In the genomic region with DNA sequence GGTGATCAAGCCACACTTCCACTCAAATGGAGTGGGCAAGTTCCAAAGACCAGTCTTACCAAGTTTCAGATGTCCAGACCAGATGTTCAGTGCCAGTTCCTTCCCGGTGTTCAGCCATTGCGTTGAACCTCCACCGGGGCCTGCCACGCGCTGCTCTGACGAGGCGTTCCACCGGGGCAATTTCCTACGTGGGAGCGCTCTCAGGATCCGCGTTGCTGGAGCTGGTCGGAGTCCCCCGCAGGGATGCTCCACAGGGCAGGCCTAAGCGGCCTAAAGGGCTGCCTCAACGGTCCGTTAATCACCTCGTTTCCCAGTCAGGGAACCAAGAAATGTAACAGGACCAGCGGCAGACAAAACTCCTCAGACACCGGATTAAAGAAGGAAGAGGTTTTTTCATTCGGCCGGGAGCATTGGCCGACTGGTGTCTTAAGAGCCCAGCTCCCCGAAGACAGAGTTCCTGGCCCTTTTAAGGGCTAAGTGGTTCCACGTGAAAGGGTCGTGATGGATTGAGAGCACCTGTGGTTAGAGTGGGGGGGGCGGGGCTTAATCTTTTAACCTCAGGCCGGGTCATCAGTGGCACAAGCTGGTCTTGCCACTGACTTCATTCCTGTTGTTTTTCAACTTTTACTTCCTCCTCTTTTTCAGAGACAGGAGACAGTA, we compare ENCODE assay signal across 22 cellular contexts.
"Had no signal": no experiment of that assay in that cellular context is flagged by ENCODE, and none has a peak within 500 bp of the region (broad histone marks: within the 10 kb centered on the region; RNA-seq: fewer than 3 reads in every experiment).

No MANE protein-coding gene starts in this region.

- H3K27me3 ChIP-seq: body of pancreas, right lobe of liver had no signal

- DNase-seq: activated B cell treated with CpG ODN at 0.5 μM for 24 hours; activated CD4-positive, alpha-beta memory T cell treated with anti-CD3 and anti-CD28 coated beads for 36 hours; activated CD4-positive, alpha-beta T cell treated with anti-CD3 and anti-CD28 coated beads for 4 hours; activated naive CD4-positive, alpha-beta T cell; activated naive CD8-positive, alpha-beta T cell treated with anti-CD3 and anti-CD28 coated beads, Interleukin-2, amount 10 ng/mL, durations not matched to agents 7 days and 5 days; activated T-cell treated with anti-CD3 and anti-CD28 coated beads for 4 hours; body of pancreas; endodermal cell; foreskin fibroblast; hypothalamus; islet precursor cell; right lobe of liver; small intestine; stimulated activated CD4-positive, alpha-beta T cell treated with anti-CD3 and anti-CD28 coated beads, Interleukin-15, amount 100 ng/mL, for 24 hours; stimulated activated CD4-positive, alpha-beta T cell treated with anti-CD3 and anti-CD28 coated beads, Interleukin-2, amount 100 ng/mL, for 48 hours; T-helper 17 cell had no signal

- H3K36me3 Mint-ChIP-seq: activated CD4-positive, alpha-beta memory T cell treated with anti-CD3 and anti-CD28 coated beads for 36 hours; activated naive CD8-positive, alpha-beta T cell treated with anti-CD3 and anti-CD28 coated beads, Interleukin-2, amount 10 ng/mL, durations not matched to agents 7 days and 5 days; memory B cell had no signal

- FAIRE-seq: small intestine had no signal

- H3K4me1 Mint-ChIP-seq: activated B cell treated with CpG ODN at 0.5 μM for 24 hours; activated naive CD8-positive, alpha-beta T cell treated with anti-CD3 and anti-CD28 coated beads, Interleukin-2, amount 10 ng/mL, durations not matched to agents 7 days and 5 days; memory B cell had no signal

- H3K4me3 ChIP-seq: body of pancreas, prostate gland, right lobe of liver had no signal

- H3K36me3 ChIP-seq: prostate gland, right lobe of liver had no signal

- H3K4me1 ChIP-seq: prostate gland, right lobe of liver had no signal

- ATAC-seq: body of pancreas, left lobe of liver, right lobe of liver, T-helper 17 cell had no signal

- H3K9me3 ChIP-seq: body of pancreas, prostate gland, right lobe of liver had no signal

- H3K27ac Mint-ChIP-seq: activated B cell treated with CpG ODN at 0.5 μM for 24 hours; activated CD4-positive, alpha-beta memory T cell treated with anti-CD3 and anti-CD28 coated beads for 36 hours; activated naive CD8-positive, alpha-beta T cell treated with anti-CD3 and anti-CD28 coated beads, Interleukin-2, amount 10 ng/mL, durations not matched to agents 7 days and 5 days; endodermal cell; memory B cell; stimulated activated naive CD8-positive, alpha-beta T cell treated with anti-CD3 and anti-CD28 coated beads, Interleukin-15, Interleukin-2, amounts not matched to agents 100 ng/mL and 50 ng/mL, for 24 hours; T-helper 17 cell had no signal

- H3K4me3 Mint-ChIP-seq: activated B cell treated with CpG ODN at 0.5 μM for 24 hours; activated CD4-positive, alpha-beta memory T cell treated with anti-CD3 and anti-CD28 coated beads for 36 hours; activated naive CD8-positive, alpha-beta T cell treated with anti-CD3 and anti-CD28 coated beads, Interleukin-2, amount 10 ng/mL, durations not matched to agents 7 days and 5 days; endodermal cell; memory B cell; neural crest cell; stimulated activated naive CD8-positive, alpha-beta T cell treated with anti-CD3 and anti-CD28 coated beads, Interleukin-15, Interleukin-2, amounts not matched to agents 100 ng/mL and 50 ng/mL, for 24 hours; T-helper 17 cell had no signal

- H3K27ac ChIP-seq: body of pancreas, epithelial cell of prostate, prostate gland, right lobe of liver had no signal

- H3K9me3 Mint-ChIP-seq: activated B cell treated with CpG ODN at 0.5 μM for 24 hours; activated CD4-positive, alpha-beta memory T cell treated with anti-CD3 and anti-CD28 coated beads for 36 hours; activated naive CD8-positive, alpha-beta T cell treated with anti-CD3 and anti-CD28 coated beads, Interleukin-2, amount 10 ng/mL, durations not matched to agents 7 days and 5 days; endodermal cell; memory B cell; neural crest cell; stimulated activated naive CD8-positive, alpha-beta T cell treated with anti-CD3 and anti-CD28 coated beads, Interleukin-15, Interleukin-2, amounts not matched to agents 100 ng/mL and 50 ng/mL, for 24 hours had no signal
